In genomic region chr16:9316615-9317014, GRCh38 we compare ENCODE assay signal across 1 cellular context.
TF ChIP-seq lines count a peak whose summit lies in the region.

No MANE protein-coding gene starts in this region.

TF ChIP-seq in HepG2, 621 proteins besides CTCF, POLR2A, EP300 and RAD21 (continued from another document and continues in another):
- TF ChIP-seq PLSCR1 (CRISPR knock-in tag; IDR thresholded peaks at IDR 0.05; ENCODE audit: borderline replicate concordance) (no peak), SKI (IDR thresholded peaks at IDR 0.05; ENCODE audit: partially characterized antibody) (no peak), ZNF484 (CRISPR knock-in tag; IDR thresholded peaks at IDR 0.05; ENCODE audit: borderline replicate concordance, low read depth) (no peak), SATB2 (CRISPR knock-in tag; IDR thresholded peaks at IDR 0.05) (no peak), KDM6A (CRISPR knock-in tag; IDR thresholded peaks at IDR 0.05; ENCODE audit: low read depth) (no peak), ZNF414 (CRISPR knock-in tag; IDR thresholded peaks at IDR 0.05) (no peak), YY1 (IDR thresholded peaks at IDR 0.05; ENCODE audit: insufficient read depth, insufficient replicate concordance, low read depth, low read length) (no peak), HDAC1 (CRISPR knock-in tag; IDR thresholded peaks at IDR 0.05) (peak; percentile 48), ZFP37 (CRISPR knock-in tag; IDR thresholded peaks at IDR 0.05; ENCODE audit: borderline replicate concordance) (no peak), ZSCAN31 (CRISPR knock-in tag; IDR thresholded peaks at IDR 0.05; ENCODE audit: low read depth) (no peak), ZNF660 (CRISPR knock-in tag; IDR thresholded peaks at IDR 0.05; ENCODE audit: borderline replicate concordance, low read depth) (no peak), SUZ12 (IDR thresholded peaks at IDR 0.05; ENCODE audit: low read depth, low read length) (no peak), ZNF124 (CRISPR knock-in tag; IDR thresholded peaks at IDR 0.05) (peak; percentile 50; the same call in 1 of the 2 replicates), ZNF574 (CRISPR knock-in tag; IDR thresholded peaks at IDR 0.05) (peak; percentile 95), SIX1 (CRISPR knock-in tag; IDR thresholded peaks at IDR 0.05; ENCODE audit: borderline replicate concordance) (peak; percentile 12; the same call in 1 of the 2 replicates), KLF11 (CRISPR knock-in tag; IDR thresholded peaks at IDR 0.05) (no peak), CCAR2 (optimal IDR thresholded peaks at IDR 0.05; ENCODE audit: low read depth, low read length) (no peak), PRPF4 (IDR thresholded peaks at IDR 0.05; ENCODE audit: low read depth, low read length, poor library complexity, severe bottlenecking) (no peak), RBM22 (optimal IDR thresholded peaks at IDR 0.05; ENCODE audit: low read length) (no peak), ZNF432 (CRISPR knock-in tag; IDR thresholded peaks at IDR 0.05; ENCODE audit: borderline replicate concordance) (no peak), ZSCAN30 (CRISPR knock-in tag; IDR thresholded peaks at IDR 0.05) (no peak), CHD4 (IDR thresholded peaks at IDR 0.05; ENCODE audit: borderline replicate concordance, low read length) (no peak), FIP1L1 (IDR thresholded peaks at IDR 0.05; ENCODE audit: borderline replicate concordance, insufficient read depth, low read depth, low read length) (no peak), ZNF562 (CRISPR knock-in tag; IDR thresholded peaks at IDR 0.05; ENCODE audit: borderline replicate concordance) (no peak), ZNF350 (CRISPR knock-in tag; IDR thresholded peaks at IDR 0.05; ENCODE audit: borderline replicate concordance, low read depth) (no peak), SNAI1 (CRISPR knock-in tag; IDR thresholded peaks at IDR 0.05; ENCODE audit: borderline replicate concordance) (no peak), DNMT1 (CRISPR knock-in tag; IDR thresholded peaks at IDR 0.05) (no peak), SRSF4 (IDR thresholded peaks at IDR 0.05; ENCODE audit: low read depth, low read length, poor library complexity, severe bottlenecking) (no peak), AFF4 (CRISPR knock-in tag; IDR thresholded peaks at IDR 0.05) (no peak), ARHGAP35 (CRISPR knock-in tag; IDR thresholded peaks at IDR 0.05; ENCODE audit: borderline replicate concordance) (no peak), WIZ (CRISPR knock-in tag; IDR thresholded peaks at IDR 0.05) (no peak), E2F2 (CRISPR knock-in tag; IDR thresholded peaks at IDR 0.05; ENCODE audit: borderline replicate concordance) (no peak), ZFX (CRISPR knock-in tag; IDR thresholded peaks at IDR 0.05; ENCODE audit: low read depth) (no peak), RXRA (CRISPR knock-in tag; IDR thresholded peaks at IDR 0.05) (no peak; the same call in 1 of the 2 replicates), ZNF784 (CRISPR knock-in tag; IDR thresholded peaks at IDR 0.05; ENCODE audit: borderline replicate concordance) (no peak), SALL2 (CRISPR knock-in tag; IDR thresholded peaks at IDR 0.05) (no peak), HOXD1 (CRISPR knock-in tag; IDR thresholded peaks at IDR 0.05) (no peak), PRDM4 (CRISPR knock-in tag; IDR thresholded peaks at IDR 0.05; ENCODE audit: borderline replicate concordance) (no peak), TARDBP (CRISPR knock-in tag; IDR thresholded peaks at IDR 0.05) (peak; percentile 47; the same call in 1 of the 2 replicates), SP4 (CRISPR knock-in tag; IDR thresholded peaks at IDR 0.05) (no peak), HHEX (CRISPR knock-in tag; IDR thresholded peaks at IDR 0.05) (no peak), MED13 (CRISPR knock-in tag; IDR thresholded peaks at IDR 0.05) (no peak), PAF1 (CRISPR knock-in tag; IDR thresholded peaks at IDR 0.05) (no peak), RORA (CRISPR knock-in tag; IDR thresholded peaks at IDR 0.05) (no peak), ZNF598 (CRISPR knock-in tag; IDR thresholded peaks at IDR 0.05; ENCODE audit: borderline replicate concordance) (no peak), ZBTB34 (CRISPR knock-in tag; IDR thresholded peaks at IDR 0.05) (no peak), SOX6 (IDR thresholded peaks at IDR 0.05) (no peak), SOX6 (CRISPR knock-in tag; IDR thresholded peaks at IDR 0.05) (peak; percentile 97), SMYD3 (CRISPR knock-in tag; IDR thresholded peaks at IDR 0.05) (no peak), ELF1 (CRISPR knock-in tag; IDR thresholded peaks at IDR 0.05) (no peak), CHD2 (IDR thresholded peaks at IDR 0.05; ENCODE audit: low read depth, low read length) (no peak), ZNF3 (CRISPR knock-in tag; IDR thresholded peaks at IDR 0.05) (no peak), AKAP8 (CRISPR knock-in tag; IDR thresholded peaks at IDR 0.05) (no peak), SMC3 (IDR thresholded peaks at IDR 0.05; ENCODE audit: low read length) (no peak)
